ENCODE assay signal across 8 cellular contexts in the genomic region with DNA sequence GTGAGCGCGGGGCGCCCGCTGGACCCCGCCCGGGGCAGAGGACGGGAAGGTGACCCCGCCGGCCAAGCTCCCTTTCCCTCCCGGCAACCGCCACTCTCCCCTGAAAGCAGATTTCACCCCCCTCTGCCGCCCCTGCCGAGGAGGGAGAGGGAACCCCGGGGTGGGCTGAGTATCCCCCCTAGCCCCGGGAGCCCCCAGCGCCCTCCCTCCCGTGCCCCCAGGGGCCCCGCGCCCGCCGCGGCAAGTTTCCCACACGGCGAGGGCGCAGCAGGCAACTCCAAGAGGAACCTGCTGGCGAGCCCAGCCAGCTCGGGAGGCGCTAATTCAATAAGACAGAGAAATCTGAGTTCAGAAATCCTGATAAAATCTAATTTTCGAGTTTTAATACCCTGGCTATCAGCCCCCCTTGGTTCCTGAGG. TPM values are rescaled to one million over a fixed set of nuclear protein-coding genes. Genes with fewer than 3 reads are reported as not detected.
DNase-seq lines count a peak whose midpoint lies in the region; ATAC-seq and TF ChIP-seq lines count a peak whose summit lies in the region.
"Had no signal": no experiment of that assay in that cellular context is flagged by ENCODE, and none has a peak within 500 bp of the region (broad histone marks: within the 10 kb centered on the region; RNA-seq: fewer than 3 reads in every experiment).

No MANE protein-coding gene starts in this region.

- peak overlapping the region; percentile 87 for H2AFZ ChIP-seq in GM23338

- no peaks in the 10 kb centered on the region for H3K36me3 ChIP-seq in GM23338 (ENCODE audit: insufficient read depth)
- H3K36me3 ChIP-seq in Peyer's patch = no peaks in the 10 kb centered on the region
- no peaks in the 10 kb centered on the region for H3K36me3 ChIP-seq in cardiac muscle cell
- H3K36me3 ChIP-seq: uterus had no signal

- H3K27ac Mint-ChIP-seq in GM23338 = no peak overlapping the region

- peak overlapping the region; percentile 73 for H3K4me3 ChIP-seq in GM23338
- H3K4me3 ChIP-seq in Peyer's patch = peak overlapping the region in 3 of 4 donors; percentile 53 to 79 (median 72)
- H3K4me3 ChIP-seq in cardiac muscle cell = peak overlapping the region; percentile 24
- H3K4me3 ChIP-seq in skeletal muscle cell (ENCODE audit: low read depth, low read length) = peak overlapping the region; percentile 58
- H3K4me3 ChIP-seq: uterus had no signal

- TF ChIP-seq CTCF in GM23338 (conservative IDR thresholded peaks at IDR 0.05; ENCODE audit: low read depth in 2 of 2) = no peak
- no peak for TF ChIP-seq CTCF in Peyer's patch (IDR thresholded peaks at IDR 0.05)
- no peak for TF ChIP-seq CTCF in cardiac muscle cell (IDR thresholded peaks at IDR 0.05; ENCODE audit: low read depth, low read length)

- H3F3A ChIP-seq in GM23338 (replicated peaks; ENCODE audit: low read depth) = no peaks in the 10 kb centered on the region

- no peaks in the 10 kb centered on the region for H3K79me2 ChIP-seq in GM23338 (replicated peaks; ENCODE audit: insufficient read depth)

- peak; percentile 54 for DNase-seq in GM23338 (ENCODE audit: low spot score)
- no peak for DNase-seq in Peyer's patch
- DNase-seq in cardiac muscle cell (ENCODE audit: low read depth in 1 of 2, low spot score in 1 of 2) = peak in 1 of 2 donors; percentile 60
- DNase-seq in skeletal muscle cell (ENCODE audit: low read depth) = no peak
- no peak for DNase-seq in 8988T
- no peak for DNase-seq in effector CD8-positive, alpha-beta T cell (lab: John Stamatoyannopoulos, UW)
- DNase-seq: uterus had no signal

- H3K27ac ChIP-seq in GM23338 (ENCODE audit: low read depth) (no peak overlapping the region), Peyer's patch (no peak overlapping the region), cardiac muscle cell (no peak overlapping the region)
- H3K27ac ChIP-seq: uterus had no signal

- peaks cover 3% of the 10 kb centered on the region; the same call in 1 of the 3 replicates for H3K36me3 Mint-ChIP-seq in GM23338 (ENCODE audit: low read depth)

- H4K20me1 ChIP-seq in GM23338 (replicated peaks; ENCODE audit: insufficient read depth) = no peaks in the 10 kb centered on the region; the same call in 1 of the 2 replicates

- H3K9me3 ChIP-seq in Peyer's patch (no peaks in the 10 kb centered on the region), cardiac muscle cell (ENCODE audit: low read depth) (no peaks in the 10 kb centered on the region)
- H3K9me3 ChIP-seq: uterus had no signal

- no peak for TF ChIP-seq POLR2A in Peyer's patch (IDR thresholded peaks at IDR 0.05)

- H3K4me1 Mint-ChIP-seq in GM23338 = peaks cover 20% of the 10 kb centered on the region

- peaks cover 62% of the 10 kb centered on the region for H3K27me3 Mint-ChIP-seq in GM23338 (ENCODE audit: insufficient read depth, low read depth, poor library complexity)

- peaks cover 10% of the 10 kb centered on the region for H3K4me1 ChIP-seq in GM23338 (ENCODE audit: insufficient read depth)
- peaks cover 0 to 33% (median 15%) of the 10 kb centered on the region in 4 donors for H3K4me1 ChIP-seq in Peyer's patch
- H3K4me1 ChIP-seq in cardiac muscle cell (ENCODE audit: low read depth) = peaks cover 2% of the 10 kb centered on the region

- H3K9me3 Mint-ChIP-seq in GM23338 = peaks cover 2% of the 10 kb centered on the region; the same call in 2 of the 3 replicates

- no peaks in the 10 kb centered on the region for H3K9me2 ChIP-seq in GM23338 (ENCODE audit: insufficient read depth)

- ATAC-seq in GM23338 (peak; percentile 2; the same call in 2 of the 3 replicates), HG03045 (IDR thresholded peaks at IDR 0.05; ENCODE audit: unreplicated experiment) (no peak)

- H3K27me3 ChIP-seq in GM23338 (ENCODE audit: insufficient read depth) = peaks cover 77% of the 10 kb centered on the region
- H3K27me3 ChIP-seq in Peyer's patch = peaks cover 0 to 30% of the 10 kb centered on the region in 2 donors
- H3K27me3 ChIP-seq in cardiac muscle cell = peaks cover 92% of the 10 kb centered on the region

- H3K4me2 ChIP-seq in GM23338 = peak overlapping the region; percentile 89

- peak overlapping the region; percentile 66 for H3K4me3 Mint-ChIP-seq in GM23338

TF ChIP-seq in GM23338, 12 proteins besides CTCF, POLR2A, EP300 and RAD21 (continues in another document):
- TF ChIP-seq, protein P1, sequence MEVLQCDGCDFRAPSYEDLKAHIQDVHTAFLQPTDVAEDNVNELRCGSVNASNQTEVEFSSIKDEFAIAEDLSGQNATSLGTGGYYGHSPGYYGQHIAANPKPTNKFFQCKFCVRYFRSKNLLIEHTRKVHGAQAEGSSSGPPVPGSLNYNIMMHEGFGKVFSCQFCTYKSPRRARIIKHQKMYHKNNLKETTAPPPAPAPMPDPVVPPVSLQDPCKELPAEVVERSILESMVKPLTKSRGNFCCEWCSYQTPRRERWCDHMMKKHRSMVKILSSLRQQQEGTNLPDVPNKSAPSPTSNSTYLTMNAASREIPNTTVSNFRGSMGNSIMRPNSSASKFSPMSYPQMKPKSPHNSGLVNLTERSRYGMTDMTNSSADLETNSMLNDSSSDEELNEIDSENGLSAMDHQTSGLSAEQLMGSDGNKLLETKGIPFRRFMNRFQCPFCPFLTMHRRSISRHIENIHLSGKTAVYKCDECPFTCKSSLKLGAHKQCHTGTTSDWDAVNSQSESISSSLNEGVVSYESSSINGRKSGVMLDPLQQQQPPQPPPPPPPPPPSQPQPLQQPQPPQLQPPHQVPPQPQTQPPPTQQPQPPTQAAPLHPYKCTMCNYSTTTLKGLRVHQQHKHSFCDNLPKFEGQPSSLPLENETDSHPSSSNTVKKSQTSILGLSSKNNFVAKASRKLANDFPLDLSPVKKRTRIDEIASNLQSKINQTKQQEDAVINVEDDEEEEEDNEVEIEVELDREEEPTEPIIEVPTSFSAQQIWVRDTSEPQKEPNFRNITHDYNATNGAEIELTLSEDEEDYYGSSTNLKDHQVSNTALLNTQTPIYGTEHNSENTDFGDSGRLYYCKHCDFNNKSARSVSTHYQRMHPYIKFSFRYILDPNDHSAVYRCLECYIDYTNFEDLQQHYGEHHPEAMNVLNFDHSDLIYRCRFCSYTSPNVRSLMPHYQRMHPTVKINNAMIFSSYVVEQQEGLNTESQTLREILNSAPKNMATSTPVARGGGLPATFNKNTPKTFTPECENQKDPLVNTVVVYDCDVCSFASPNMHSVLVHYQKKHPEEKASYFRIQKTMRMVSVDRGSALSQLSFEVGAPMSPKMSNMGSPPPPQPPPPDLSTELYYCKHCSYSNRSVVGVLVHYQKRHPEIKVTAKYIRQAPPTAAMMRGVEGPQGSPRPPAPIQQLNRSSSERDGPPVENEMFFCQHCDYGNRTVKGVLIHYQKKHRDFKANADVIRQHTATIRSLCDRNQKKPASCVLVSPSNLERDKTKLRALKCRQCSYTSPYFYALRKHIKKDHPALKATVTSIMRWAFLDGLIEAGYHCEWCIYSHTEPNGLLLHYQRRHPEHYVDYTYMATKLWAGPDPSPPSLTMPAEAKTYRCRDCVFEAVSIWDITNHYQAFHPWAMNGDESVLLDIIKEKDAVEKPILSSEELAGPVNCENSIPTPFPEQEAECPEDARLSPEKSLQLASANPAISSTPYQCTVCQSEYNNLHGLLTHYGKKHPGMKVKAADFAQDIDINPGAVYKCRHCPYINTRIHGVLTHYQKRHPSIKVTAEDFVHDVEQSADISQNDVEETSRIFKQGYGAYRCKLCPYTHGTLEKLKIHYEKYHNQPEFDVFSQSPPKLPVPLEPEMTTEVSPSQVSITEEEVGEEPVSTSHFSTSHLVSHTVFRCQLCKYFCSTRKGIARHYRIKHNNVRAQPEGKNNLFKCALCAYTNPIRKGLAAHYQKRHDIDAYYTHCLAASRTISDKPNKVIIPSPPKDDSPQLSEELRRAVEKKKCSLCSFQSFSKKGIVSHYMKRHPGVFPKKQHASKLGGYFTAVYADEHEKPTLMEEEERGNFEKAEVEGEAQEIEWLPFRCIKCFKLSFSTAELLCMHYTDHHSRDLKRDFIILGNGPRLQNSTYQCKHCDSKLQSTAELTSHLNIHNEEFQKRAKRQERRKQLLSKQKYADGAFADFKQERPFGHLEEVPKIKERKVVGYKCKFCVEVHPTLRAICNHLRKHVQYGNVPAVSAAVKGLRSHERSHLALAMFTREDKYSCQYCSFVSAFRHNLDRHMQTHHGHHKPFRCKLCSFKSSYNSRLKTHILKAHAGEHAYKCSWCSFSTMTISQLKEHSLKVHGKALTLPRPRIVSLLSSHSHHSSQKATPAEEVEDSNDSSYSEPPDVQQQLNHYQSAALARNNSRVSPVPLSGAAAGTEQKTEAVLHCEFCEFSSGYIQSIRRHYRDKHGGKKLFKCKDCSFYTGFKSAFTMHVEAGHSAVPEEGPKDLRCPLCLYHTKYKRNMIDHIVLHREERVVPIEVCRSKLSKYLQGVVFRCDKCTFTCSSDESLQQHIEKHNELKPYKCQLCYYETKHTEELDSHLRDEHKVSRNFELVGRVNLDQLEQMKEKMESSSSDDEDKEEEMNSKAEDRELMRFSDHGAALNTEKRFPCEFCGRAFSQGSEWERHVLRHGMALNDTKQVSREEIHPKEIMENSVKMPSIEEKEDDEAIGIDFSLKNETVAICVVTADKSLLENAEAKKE (CRISPR knock-in tag; IDR thresholded peaks at IDR 0.05) = no peak
- TF ChIP-seq CREB1 (CRISPR knock-in tag; IDR thresholded peaks at IDR 0.05; ENCODE audit: low read depth) = no peak
- no peak for TF ChIP-seq NANOG (IDR thresholded peaks at IDR 0.05; ENCODE audit: borderline replicate concordance)
- no peak for TF ChIP-seq ZNF331 (CRISPR knock-in tag; IDR thresholded peaks at IDR 0.05; ENCODE audit: low read depth)
- TF ChIP-seq EZH2phosphoT487 (IDR thresholded peaks at IDR 0.05; ENCODE audit: unreplicated experiment) = no peak

RNA-seq across cellular contexts. Expression of a gene that starts 1.6 kb away (rescaled TPM):
- 0.39 and 1.7 TPM in 2 replicates for total RNA-seq in GM23338 (2014; rRNA removed; shearing (Covaris generic))
- 0.42 and 0.99 TPM in 2 replicates for polyA plus RNA-seq in GM23338 (2016; fragmentation: Nextera tagmentation; extraction: Ambion mirVana)
- 1 to 10 TPM in 2 of 4 donors, under 1 TPM in 2; 0.18 to 9.1 (median 1.0) TPM for total RNA-seq in Peyer's patch
- 3.1 and 3.5 TPM in 2 replicates for total RNA-seq in cardiac muscle cell
- polyA plus RNA-seq in cardiac muscle cell = 1.7 and 2.5 TPM in 2 replicates
